ENCODE assay signal across 27 cellular contexts in genomic region chr9:99087462-99087861, GRCh38.
"Had no signal": no experiment of that assay in that cellular context is flagged by ENCODE, and none has a peak within 500 bp of the region (broad histone marks: within the 10 kb centered on the region; RNA-seq: fewer than 3 reads in every experiment).

No MANE protein-coding gene starts in this region.

- H3K27me3 ChIP-seq: neural progenitor cell, ovary, right lobe of liver, sigmoid colon, thyroid gland, tibial nerve, upper lobe of left lung, vagina had no signal

- H3K79me2 ChIP-seq: parathyroid adenoma had no signal

- H3K4me1 ChIP-seq: neural progenitor cell, parathyroid adenoma, psoas muscle, right lobe of liver, stomach, thyroid gland had no signal

- ATAC-seq: psoas muscle; right cardiac atrium; right lobe of liver; stimulated activated effector memory CD8-positive, alpha-beta T cell treated with anti-CD3 and anti-CD28 coated beads, Interleukin-12 subunit alpha, Interleukin-12 subunit beta, amount 100 ng/mL, for 72 hours; stimulated activated naive B cell treated with anti-CD40 and anti-IgM and Interleukin-4, amounts not matched to agents 10 μg/mL and 1 μg/mL and 100 μg/mL, for 72 hours had no signal

- H3K4me2 ChIP-seq: neural progenitor cell had no signal

- H3K9ac ChIP-seq: neural progenitor cell, parathyroid adenoma had no signal

- H3K4me3 Mint-ChIP-seq: nephron; neural progenitor cell; stimulated activated effector memory CD8-positive, alpha-beta T cell treated with anti-CD3 and anti-CD28 coated beads, Interleukin-12 subunit alpha, Interleukin-12 subunit beta, amount 100 ng/mL, for 72 hours; stimulated activated naive B cell treated with anti-CD40 and anti-IgM and Interleukin-4, amounts not matched to agents 10 μg/mL and 1 μg/mL and 100 μg/mL, for 72 hours; stimulated activated naive CD8-positive, alpha-beta T cell treated with anti-CD3 and anti-CD28 coated beads, Interleukin-15, Interleukin-2, amounts not matched to agents 100 ng/mL and 50 ng/mL, for 24 hours had no signal

- H2AFZ ChIP-seq: neural progenitor cell, parathyroid adenoma had no signal

- DNase-seq: occipital lobe; ovary; posterior cingulate gyrus; psoas muscle; right cardiac atrium; right lobe of liver; sigmoid colon; small intestine; stimulated activated CD4-positive, alpha-beta T cell treated with anti-CD3 and anti-CD28 coated beads, Interleukin-15, amount 100 ng/mL, for 24 hours; stimulated activated CD4-positive, alpha-beta T cell treated with anti-CD3 and anti-CD28 coated beads, Interleukin-2, amount 100 ng/mL, for 24 hours; stimulated activated CD4-positive, alpha-beta T cell treated with anti-CD3 and anti-CD28 coated beads, Interleukin-2, amount 100 ng/mL, for 48 hours; stimulated activated CD4-positive, alpha-beta T cell treated with anti-CD3 and anti-CD28 coated beads, Interleukin-4, amount 100 ng/mL, for 24 hours; stimulated activated naive B cell treated with anti-CD40 and anti-IgM and Interleukin-4, amounts not matched to agents 10 μg/mL and 1 μg/mL and 100 μg/mL, for 72 hours; stimulated activated naive CD4-positive, alpha-beta T cell treated with Interleukin-2 at 50 U/mL for 16 hours; stomach; thyroid gland; trophoblast cell; upper lobe of left lung had no signal

- H3K4me1 Mint-ChIP-seq: nephron, neural progenitor cell had no signal

- H3K4me3 ChIP-seq: neural progenitor cell, ovary, psoas muscle, right lobe of liver, sigmoid colon, stomach, thoracic aorta, thyroid gland, tibial nerve, upper lobe of left lung, vagina had no signal

- H3K9me3 ChIP-seq: ovary, right lobe of liver, sigmoid colon, thoracic aorta, thyroid gland, tibial nerve, upper lobe of left lung, vagina had no signal

- H3K36me3 Mint-ChIP-seq: neural progenitor cell had no signal

- H3K36me3 ChIP-seq: neural progenitor cell, ovary, right lobe of liver, sigmoid colon, stomach, thoracic aorta, thyroid gland, tibial nerve, upper lobe of left lung, vagina had no signal

- H3K27ac ChIP-seq: neural progenitor cell, ovary, parathyroid adenoma, psoas muscle, right lobe of liver, thyroid gland, tibial nerve, upper lobe of left lung had no signal

- H3K27ac Mint-ChIP-seq: nephron; neural progenitor cell; progenitor cell of endocrine pancreas; stimulated activated effector memory CD8-positive, alpha-beta T cell treated with anti-CD3 and anti-CD28 coated beads, Interleukin-12 subunit alpha, Interleukin-12 subunit beta, amount 100 ng/mL, for 72 hours; stimulated activated naive B cell treated with anti-CD40 and anti-IgM and Interleukin-4, amounts not matched to agents 10 μg/mL and 1 μg/mL and 100 μg/mL, for 72 hours; stimulated activated naive CD8-positive, alpha-beta T cell treated with anti-CD3 and anti-CD28 coated beads, Interleukin-15, Interleukin-2, amounts not matched to agents 100 ng/mL and 50 ng/mL, for 24 hours had no signal

- H3K9me3 Mint-ChIP-seq: nephron; stimulated activated effector memory CD8-positive, alpha-beta T cell treated with anti-CD3 and anti-CD28 coated beads, Interleukin-12 subunit alpha, Interleukin-12 subunit beta, amount 100 ng/mL, for 72 hours; stimulated activated naive CD8-positive, alpha-beta T cell treated with anti-CD3 and anti-CD28 coated beads, Interleukin-15, Interleukin-2, amounts not matched to agents 100 ng/mL and 50 ng/mL, for 24 hours had no signal

- H3K27me3 Mint-ChIP-seq: stimulated activated naive CD8-positive, alpha-beta T cell treated with anti-CD3 and anti-CD28 coated beads, Interleukin-15, Interleukin-2, amounts not matched to agents 100 ng/mL and 50 ng/mL, for 24 hours had no signal
